In the genomic region with DNA sequence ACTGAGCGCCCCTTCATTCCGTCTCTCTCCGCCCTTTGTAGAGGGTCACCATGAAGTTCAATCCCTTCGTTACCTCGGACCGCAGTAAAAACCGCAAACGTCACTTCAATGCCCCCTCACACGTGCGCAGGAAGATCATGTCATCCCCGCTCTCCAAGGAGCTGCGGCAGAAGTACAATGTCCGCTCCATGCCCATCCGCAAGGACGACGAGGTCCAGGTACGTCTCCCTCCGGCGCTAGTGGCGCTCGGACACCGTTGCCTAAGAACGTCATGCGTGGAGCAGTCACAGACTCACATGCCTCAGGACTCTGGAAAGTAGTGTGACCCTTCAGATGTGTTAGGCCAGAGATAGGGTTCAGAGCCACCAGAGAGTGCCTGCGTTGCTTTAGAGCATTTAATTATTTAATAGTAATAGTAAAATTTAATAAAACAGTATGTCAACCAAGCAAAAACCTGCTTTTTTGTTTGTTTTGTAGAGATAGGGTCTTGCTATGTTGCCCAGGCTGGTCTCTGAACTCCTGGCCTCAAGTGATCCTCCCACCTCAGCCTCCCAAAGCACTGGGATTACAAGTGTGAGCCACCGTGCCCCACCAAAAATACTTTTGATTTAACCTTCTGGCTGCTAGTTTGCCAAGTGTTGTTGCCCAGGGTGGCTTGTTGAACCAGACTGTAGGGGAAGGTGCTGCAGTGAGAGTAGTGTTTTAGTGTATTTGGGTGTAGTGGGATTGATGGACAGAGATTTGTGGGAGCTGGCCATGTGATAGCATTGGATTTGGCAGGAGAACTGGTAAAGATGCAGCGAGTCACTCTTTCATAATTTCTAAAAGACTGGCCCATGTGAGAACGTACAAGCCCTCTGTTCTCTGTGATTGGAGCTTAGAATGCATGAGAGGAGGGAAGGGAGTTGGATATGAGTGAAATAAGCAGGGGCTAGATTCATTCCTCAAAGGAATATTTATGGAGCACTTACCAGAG, we compare ENCODE assay signal across 8 cellular contexts. TPM values are rescaled to one million over a fixed set of nuclear protein-coding genes. Genes with fewer than 3 reads are reported as not detected.
DNase-seq lines count a peak whose midpoint lies in the region; ATAC-seq and TF ChIP-seq lines count a peak whose summit lies in the region.

No MANE protein-coding gene starts in this region.

- peaks cover 26% of the 10 kb centered on the region for H3K4me1 Mint-ChIP-seq in osteocyte (ENCODE audit: unreplicated experiment)

- H3K27me3 ChIP-seq in DND-41 (ENCODE audit: insufficient read depth, low read length, poor library complexity) (no peaks in the 10 kb centered on the region), Panc1 (ENCODE audit: control insufficient read depth, insufficient read depth, low read length) (no peaks in the 10 kb centered on the region)

- TF ChIP-seq CTCF in DND-41 (IDR thresholded peaks at IDR 0.05; ENCODE audit: borderline replicate concordance, extremely low read depth, low read length, poor library complexity, severe bottlenecking) (no peak), Panc1 (IDR thresholded peaks at IDR 0.05) (no peak), epithelial cell of esophagus (IDR thresholded peaks at IDR 0.05; ENCODE audit: insufficient read depth, low read depth, low read length, missing control alignments) (no peak), osteocyte (IDR thresholded peaks at IDR 0.05) (no peak)

- in situ Hi-C loops in Panc1 (cut with HindIII; ENCODE audit: low pct_unique_long_range_greater_than_20kb, low sequenced_read_pairs): no loop called here

- DNase-seq in DND-41: peak; percentile 17
- no peak for DNase-seq in Panc1 (ENCODE audit: low read depth, low spot score)
- DNase-seq in epithelial cell of esophagus (ENCODE audit: low read depth): no peak
- no peak for DNase-seq in osteocyte (ENCODE audit: extremely low spot score, unreplicated experiment)
- DNase-seq in NCI-H128 (lab: John Stamatoyannopoulos, UW; ENCODE audit: unreplicated experiment): no peak
- no peak for DNase-seq in D341Med (ENCODE audit: low spot score)

- H3K9me3 Mint-ChIP-seq in osteocyte (ENCODE audit: unreplicated experiment): no peaks in the 10 kb centered on the region

- peaks cover 24% of the 10 kb centered on the region for H3K36me3 ChIP-seq in DND-41 (ENCODE audit: insufficient read depth, low read length)
- H3K36me3 ChIP-seq in Panc1 (ENCODE audit: control insufficient read depth, insufficient read depth, low read length): no peaks in the 10 kb centered on the region; the same call in 1 of the 2 replicates

- H3K4me3 ChIP-seq in DND-41 (ENCODE audit: low read depth in 1 of 2, low read length in 2 of 2) (peak overlapping the region; percentile 99 to 100), Panc1 (ENCODE audit: low read depth in 2 of 2, low read length in 2 of 2) (peak overlapping the region; percentile 82 to 85), epithelial cell of esophagus (ENCODE audit: low read length) (peak overlapping the region; percentile 63)

- peaks cover 14% of the 10 kb centered on the region for H3K36me3 Mint-ChIP-seq in osteocyte (ENCODE audit: unreplicated experiment)

- peak overlapping the region; percentile 99 for H3K27ac ChIP-seq in DND-41 (ENCODE audit: low read length)
- peak overlapping the region; percentile 82 for H3K27ac ChIP-seq in Panc1 (ENCODE audit: low read length)

- H3K9ac ChIP-seq in DND-41 (ENCODE audit: low read depth, low read length): peak overlapping the region; percentile 95

- no peaks in the 10 kb centered on the region for H4K20me1 ChIP-seq in DND-41 (ENCODE audit: insufficient read depth, low read length)

- H3K27me3 Mint-ChIP-seq in osteocyte (ENCODE audit: unreplicated experiment): no peaks in the 10 kb centered on the region

- H2AFZ ChIP-seq in DND-41 (ENCODE audit: low read depth, low read length): peak overlapping the region; percentile 100

- H3K4me3 Mint-ChIP-seq in osteocyte (ENCODE audit: unreplicated experiment): peak overlapping the region; percentile 89

- H3K4me1 ChIP-seq in DND-41 (ENCODE audit: insufficient read depth, low read length): peaks cover 23% of the 10 kb centered on the region
- H3K4me1 ChIP-seq in Panc1 (ENCODE audit: control insufficient read depth, insufficient read depth, low read length): peaks cover 18% of the 10 kb centered on the region

- ATAC-seq in DND-41 (ENCODE audit: insufficient read depth, low read depth) (peak; percentile 18; the same call in 2 of the 3 replicates), Panc1 (no peak), GM18520 (IDR thresholded peaks at IDR 0.05; ENCODE audit: unreplicated experiment) (no peak), GM19351 (IDR thresholded peaks at IDR 0.05; ENCODE audit: unreplicated experiment) (no peak)

- CTCF ChIA-PET in Panc1 (lab: Charles Lee): interaction anchor here (1.2 to 1.5 kb wide), 2 partner anchors 245 to 253 kb away, joined by 5 to 10 read pairs; no protein-coding TSS in a partner anchor

- peaks cover 25% of the 10 kb centered on the region for H3K79me2 ChIP-seq in DND-41 (ENCODE audit: insufficient read depth, low read length)

- no peaks in the 10 kb centered on the region for H3K9me3 ChIP-seq in DND-41 (ENCODE audit: insufficient read depth, low read length, severe bottlenecking)
- no peaks in the 10 kb centered on the region for H3K9me3 ChIP-seq in Panc1 (ENCODE audit: control insufficient read depth, insufficient read depth, low read depth, low read length)

- BruUV-seq in Panc1 (replicated peaks; lab: Mats Ljungman, UMichigan): TSS peak; percentile 78

- peak overlapping the region; percentile 98 for H3K4me2 ChIP-seq in DND-41 (ENCODE audit: insufficient read depth, low read length)

- peak overlapping the region; percentile 98 for H3K27ac Mint-ChIP-seq in osteocyte (ENCODE audit: unreplicated experiment)

- intact Hi-C loops in Panc1 (cut with micrococcal nuclease; ENCODE audit: unreplicated experiment): loop anchor here (5.0 to 10.0 kb wide), 2 partner anchors 248 to 485 kb away; no protein-coding TSS in a partner anchor

- POLR2A ChIA-PET in Panc1 (lab: Charles Lee): no interaction called here

RNA-seq across cellular contexts. Expression of gene RPL26L1, which starts 0.9 kb away (rescaled TPM):
- total RNA-seq in Panc1 (2021; ENCODE audit: unreplicated experiment) (49.8 TPM), osteocyte (43.5 and 45.1 TPM in 2 replicates)
- 75.2 TPM for polyA plus RNA-seq in Panc1 (2012; ENCODE audit: insufficient read length)

RNA-seq across cellular contexts. Expression of gene ATP6V0E1, which starts 23.5 kb away (rescaled TPM):
- total RNA-seq in Panc1 (2021; ENCODE audit: unreplicated experiment): 332 TPM
- 425 TPM for polyA plus RNA-seq in Panc1 (2012; ENCODE audit: insufficient read length)
- total RNA-seq in osteocyte: 261 and 282 TPM in 2 replicates
